9 cellular contexts compared by ENCODE assay signal in the genomic region with DNA sequence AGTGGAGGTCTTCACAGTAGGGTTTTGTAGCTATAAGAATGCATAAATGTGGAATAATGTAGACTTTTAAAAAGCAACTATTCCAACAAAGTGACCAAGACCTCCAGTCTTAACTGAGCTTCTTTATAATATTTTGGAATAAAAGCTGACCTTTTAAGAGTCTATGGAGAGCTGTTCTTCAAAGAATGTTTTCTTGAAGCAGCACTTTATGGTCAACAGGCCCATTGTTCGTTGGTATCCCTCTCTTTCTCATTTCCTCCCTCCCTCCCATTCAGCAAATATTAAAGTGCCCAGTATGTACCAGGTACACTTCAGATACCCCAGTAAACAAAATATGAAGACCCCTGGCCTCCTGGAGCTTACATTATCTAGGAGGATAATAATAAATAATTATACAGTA.
"Had no signal": no experiment of that assay in that cellular context is flagged by ENCODE, and none has a peak within 500 bp of the region (broad histone marks: within the 10 kb centered on the region; RNA-seq: fewer than 3 reads in every experiment).

No MANE protein-coding gene starts in this region.

- H2AFZ ChIP-seq: GM23248 had no signal

- H3K4me3 ChIP-seq: GM23248, HAP-1, K562 had no signal

- ATAC-seq: HCT116, K562 had no signal

- H3K36me3 ChIP-seq: HAP-1 had no signal

- DNase-seq: GM23248, GOT3, H7, HFFc6, IMR-90, KG1 had no signal

- H3K9me3 ChIP-seq: HAP-1 had no signal

- H3K9ac ChIP-seq: GM23248 had no signal
